ENCODE assay signal across 38 cellular contexts in the genomic region with DNA sequence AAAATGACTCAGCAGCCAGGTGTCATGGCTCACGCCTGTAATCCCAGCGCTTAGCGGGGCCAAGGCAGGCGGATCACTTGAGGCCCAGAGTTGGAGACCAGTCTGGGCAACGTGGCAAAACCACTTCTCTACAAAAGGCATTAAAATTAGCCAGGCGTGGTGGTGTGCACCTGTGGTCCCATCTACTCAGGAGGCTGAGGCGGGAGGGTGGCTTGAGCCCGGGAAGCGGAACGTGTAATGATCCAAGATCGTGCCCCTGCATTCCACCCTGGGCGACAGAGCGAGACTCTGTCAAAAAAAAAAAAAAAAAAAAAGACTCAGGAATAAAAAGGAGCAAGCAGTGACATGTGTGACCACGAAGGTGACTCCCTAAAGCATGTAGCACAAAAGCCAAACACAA. TPM values are rescaled to one million over a fixed set of nuclear protein-coding genes. Genes with fewer than 3 reads are reported as not detected.
"Had no signal": no experiment of that assay in that cellular context is flagged by ENCODE, and none has a peak within 500 bp of the region (broad histone marks: within the 10 kb centered on the region; RNA-seq: fewer than 3 reads in every experiment).

No MANE protein-coding gene starts in this region.

- H3K4me3 Mint-ChIP-seq: activated B cell treated with CpG ODN at 0.5 μM for 24 hours; activated CD4-positive, alpha-beta memory T cell treated with anti-CD3 and anti-CD28 coated beads for 36 hours; activated CD4-positive, alpha-beta T cell treated with anti-CD3 and anti-CD28 coated beads, Interleukin-2, amount 10 ng/mL, durations not matched to agents 24 days and 14 days; activated CD8-positive, alpha-beta T cell treated with anti-CD3 and anti-CD28 coated beads for 36 hours; activated naive CD4-positive, alpha-beta T cell treated with anti-CD3 and anti-CD28 coated beads, Interleukin-2, amount 10 ng/mL, durations not matched to agents 7 days and 5 days; activated naive CD4-positive, alpha-beta T cell treated with anti-CD3 and anti-CD28 coated beads, Interleukin-2, amount 50 U/mL, for 24 hours; activated naive CD8-positive, alpha-beta T cell; activated naive CD8-positive, alpha-beta T cell treated with anti-CD3 and anti-CD28 coated beads, Interleukin-2, amount 10 ng/mL, durations not matched to agents 7 days and 5 days; activated naive CD8-positive, alpha-beta T cell treated with anti-CD3 and anti-CD28 coated beads, Interleukin-2, amount 50 U/mL, for 24 hours; activated T-cell treated with anti-CD3 and anti-CD28 coated beads, Interleukin-2, amount 50 U/mL, for 4 hours; activated T-cell treated with anti-CD3 and anti-CD28 coated beads, Interleukin-2, amount 50 U/mL, for 72 hours; activated T-helper 1 cell treated with anti-CD3 and anti-CD28 coated beads, Interleukin-12 subunit alpha, Interleukin-12 subunit beta, Interleukin-2, Interleukin-4 antibody, amounts not matched to agents 30 ng/mL and 10 ng/mL and 1 ng/mL, durations not matched to agents 14 hours and 24 hours and 36 hours; activated T-helper 17 cell treated with anti-CD3 and anti-CD28 coated beads, Interleukin-2, amount 50 U/mL, for 72 hours; brain; central memory CD8-positive, alpha-beta T cell; T-helper 1 cell treated with Interleukin-12 subunit alpha and Interleukin-12 subunit beta and Interleukin-4 antibody, amounts not matched to agents 30 μg/mL and 1 μg/mL, for 36 hours; T-helper 2 cell treated with Interferon-gamma antibody and Interleukin-4, amounts not matched to agents 5 μg/mL and 100 μg/mL, for 36 hours had no signal

- H3K27ac Mint-ChIP-seq: activated B cell treated with CpG ODN at 0.5 μM for 24 hours; activated CD4-positive, alpha-beta memory T cell treated with anti-CD3 and anti-CD28 coated beads for 36 hours; activated CD4-positive, alpha-beta T cell treated with anti-CD3 and anti-CD28 coated beads, Interleukin-2, amount 10 ng/mL, durations not matched to agents 24 days and 14 days; activated CD8-positive, alpha-beta T cell treated with anti-CD3 and anti-CD28 coated beads for 36 hours; activated naive CD4-positive, alpha-beta T cell treated with anti-CD3 and anti-CD28 coated beads, Interleukin-2, amount 10 ng/mL, durations not matched to agents 7 days and 5 days; activated naive CD4-positive, alpha-beta T cell treated with anti-CD3 and anti-CD28 coated beads, Interleukin-2, amount 50 U/mL, for 24 hours; activated naive CD8-positive, alpha-beta T cell; activated naive CD8-positive, alpha-beta T cell treated with anti-CD3 and anti-CD28 coated beads, Interleukin-2, amount 10 ng/mL, durations not matched to agents 7 days and 5 days; activated naive CD8-positive, alpha-beta T cell treated with anti-CD3 and anti-CD28 coated beads, Interleukin-2, amount 50 U/mL, for 24 hours; activated T-cell treated with anti-CD3 and anti-CD28 coated beads, Interleukin-2, amount 50 U/mL, for 72 hours; activated T-helper 1 cell treated with anti-CD3 and anti-CD28 coated beads, Interleukin-12 subunit alpha, Interleukin-12 subunit beta, Interleukin-2, Interleukin-4 antibody, amounts not matched to agents 30 ng/mL and 10 ng/mL and 1 ng/mL, durations not matched to agents 14 hours and 24 hours and 36 hours; activated T-helper 17 cell treated with anti-CD3 and anti-CD28 coated beads, Interleukin-2, amount 50 U/mL, for 72 hours; brain; T-helper 1 cell treated with Interleukin-12 subunit alpha and Interleukin-12 subunit beta and Interleukin-4 antibody, amounts not matched to agents 30 μg/mL and 1 μg/mL, for 36 hours; T-helper 2 cell treated with Interferon-gamma antibody and Interleukin-4, amounts not matched to agents 5 μg/mL and 100 μg/mL, for 36 hours had no signal

- H3K27ac ChIP-seq: ascending aorta, cardiac muscle cell, VCaP had no signal

- H3K4me1 Mint-ChIP-seq: activated B cell treated with CpG ODN at 0.5 μM for 24 hours; activated CD4-positive, alpha-beta T cell treated with anti-CD3 and anti-CD28 coated beads, Interleukin-2, amount 10 ng/mL, durations not matched to agents 24 days and 14 days; activated naive CD4-positive, alpha-beta T cell treated with anti-CD3 and anti-CD28 coated beads, Interleukin-2, amount 10 ng/mL, durations not matched to agents 7 days and 5 days; activated naive CD4-positive, alpha-beta T cell treated with anti-CD3 and anti-CD28 coated beads, Interleukin-2, amount 50 U/mL, for 24 hours; activated naive CD8-positive, alpha-beta T cell treated with anti-CD3 and anti-CD28 coated beads, Interleukin-2, amount 10 ng/mL, durations not matched to agents 7 days and 5 days; activated T-helper 17 cell treated with anti-CD3 and anti-CD28 coated beads, Interleukin-2, amount 50 U/mL, for 72 hours; central memory CD8-positive, alpha-beta T cell had no signal

- H3K4me3 ChIP-seq: ascending aorta, cardiac muscle cell had no signal

- ATAC-seq: activated CD8-positive, alpha-beta T cell treated with anti-CD3 and anti-CD28 coated beads for 36 hours; activated naive CD8-positive, alpha-beta T cell treated with anti-CD3 and anti-CD28 coated beads, Interleukin-2, amount 50 U/mL, for 24 hours; activated T-cell treated with anti-CD3 and anti-CD28 coated beads, Interleukin-2, amount 50 U/mL, for 4 hours; activated T-cell treated with anti-CD3 and anti-CD28 coated beads, Interleukin-2, amount 50 U/mL, for 72 hours; activated T-helper 17 cell treated with anti-CD3 and anti-CD28 coated beads, Interleukin-2, amount 50 U/mL, for 72 hours had no signal

- H3K27me3 Mint-ChIP-seq: activated B cell treated with CpG ODN at 0.5 μM for 24 hours; activated CD4-positive, alpha-beta memory T cell treated with anti-CD3 and anti-CD28 coated beads for 36 hours; activated CD4-positive, alpha-beta T cell treated with anti-CD3 and anti-CD28 coated beads, Interleukin-2, amount 10 ng/mL, durations not matched to agents 24 days and 14 days; activated naive CD4-positive, alpha-beta T cell treated with anti-CD3 and anti-CD28 coated beads, Interleukin-2, amount 10 ng/mL, durations not matched to agents 7 days and 5 days; activated naive CD4-positive, alpha-beta T cell treated with anti-CD3 and anti-CD28 coated beads, Interleukin-2, amount 50 U/mL, for 24 hours; activated naive CD8-positive, alpha-beta T cell treated with anti-CD3 and anti-CD28 coated beads, Interleukin-2, amount 50 U/mL, for 24 hours; central memory CD8-positive, alpha-beta T cell had no signal

- H3K36me3 ChIP-seq: ascending aorta, cardiac muscle cell had no signal

- H3K4me1 ChIP-seq: ascending aorta had no signal

- H3K36me3 Mint-ChIP-seq: activated CD4-positive, alpha-beta memory T cell treated with anti-CD3 and anti-CD28 coated beads for 36 hours; activated naive CD4-positive, alpha-beta T cell treated with anti-CD3 and anti-CD28 coated beads, Interleukin-2, amount 10 ng/mL, durations not matched to agents 7 days and 5 days; activated naive CD4-positive, alpha-beta T cell treated with anti-CD3 and anti-CD28 coated beads, Interleukin-2, amount 50 U/mL, for 24 hours; activated naive CD8-positive, alpha-beta T cell; activated naive CD8-positive, alpha-beta T cell treated with anti-CD3 and anti-CD28 coated beads, Interleukin-2, amount 10 ng/mL, durations not matched to agents 7 days and 5 days; brain had no signal

- H3K9me3 ChIP-seq: ascending aorta had no signal

- H3K9me3 Mint-ChIP-seq: activated B cell treated with CpG ODN at 0.5 μM for 24 hours; activated CD4-positive, alpha-beta memory T cell treated with anti-CD3 and anti-CD28 coated beads for 36 hours; activated CD4-positive, alpha-beta T cell treated with anti-CD3 and anti-CD28 coated beads, Interleukin-2, amount 10 ng/mL, durations not matched to agents 24 days and 14 days; activated CD8-positive, alpha-beta T cell treated with anti-CD3 and anti-CD28 coated beads for 36 hours; activated naive CD4-positive, alpha-beta T cell treated with anti-CD3 and anti-CD28 coated beads, Interleukin-2, amount 10 ng/mL, durations not matched to agents 7 days and 5 days; activated naive CD4-positive, alpha-beta T cell treated with anti-CD3 and anti-CD28 coated beads, Interleukin-2, amount 50 U/mL, for 24 hours; activated naive CD8-positive, alpha-beta T cell treated with anti-CD3 and anti-CD28 coated beads, Interleukin-2, amount 10 ng/mL, durations not matched to agents 7 days and 5 days; activated naive CD8-positive, alpha-beta T cell treated with anti-CD3 and anti-CD28 coated beads, Interleukin-2, amount 50 U/mL, for 24 hours; activated T-cell treated with anti-CD3 and anti-CD28 coated beads, Interleukin-2, amount 50 U/mL, for 4 hours; activated T-cell treated with anti-CD3 and anti-CD28 coated beads, Interleukin-2, amount 50 U/mL, for 72 hours; activated T-helper 1 cell treated with anti-CD3 and anti-CD28 coated beads, Interleukin-12 subunit alpha, Interleukin-12 subunit beta, Interleukin-2, Interleukin-4 antibody, amounts not matched to agents 30 ng/mL and 10 ng/mL and 1 ng/mL, durations not matched to agents 14 hours and 24 hours and 36 hours; activated T-helper 17 cell treated with anti-CD3 and anti-CD28 coated beads, Interleukin-2, amount 50 U/mL, for 72 hours; central memory CD8-positive, alpha-beta T cell; T-helper 1 cell treated with Interleukin-12 subunit alpha and Interleukin-12 subunit beta and Interleukin-4 antibody, amounts not matched to agents 30 μg/mL and 1 μg/mL, for 36 hours; T-helper 2 cell treated with Interferon-gamma antibody and Interleukin-4, amounts not matched to agents 5 μg/mL and 100 μg/mL, for 36 hours had no signal

- H3K27me3 ChIP-seq: ascending aorta, cardiac muscle cell had no signal

- DNase-seq: activated B cell treated with CpG ODN at 0.5 μM for 24 hours; activated CD4-positive, alpha-beta memory T cell treated with anti-CD3 and anti-CD28 coated beads for 36 hours; activated CD4-positive, alpha-beta T cell treated with anti-CD3 and anti-CD28 coated beads for 4 hours; activated CD4-positive, alpha-beta T cell treated with anti-CD3 and anti-CD28 coated beads, Interleukin-2, amount 10 ng/mL, durations not matched to agents 24 days and 14 days; activated CD4-positive, alpha-beta T cell treated with anti-CD3 and anti-CD28 coated beads, Interleukin-2, amount 50 U/mL, for 1 hour; activated CD4-positive, alpha-beta T cell treated with anti-CD3 and anti-CD28 coated beads, Interleukin-2, amount 50 U/mL, for 4 hours; activated CD4-positive, CD25-positive, alpha-beta regulatory T cell treated with anti-CD3 and anti-CD28 coated beads, Interleukin-2, amount 50 U/mL, for 72 hours; activated CD8-positive, alpha-beta memory T cell treated with anti-CD3 and anti-CD28 coated beads, Interleukin-2, amount 50 U/mL, for 4 hours; activated CD8-positive, alpha-beta T cell treated with anti-CD3 and anti-CD28 coated beads for 36 hours; activated gamma-delta T cell treated with Interleukin-2 at 50 U/mL for 16 hours; activated naive CD4-positive, alpha-beta T cell; activated naive CD4-positive, alpha-beta T cell treated with anti-CD3 and anti-CD28 coated beads, Interleukin-2, amount 10 ng/mL, durations not matched to agents 7 days and 5 days; activated naive CD8-positive, alpha-beta T cell treated with anti-CD3 and anti-CD28 coated beads, Interleukin-2, amount 10 ng/mL, durations not matched to agents 7 days and 5 days; activated naive CD8-positive, alpha-beta T cell treated with anti-CD3 and anti-CD28 coated beads, Interleukin-2, amount 50 U/mL, for 24 hours; activated T-cell treated with anti-CD3 and anti-CD28 coated beads for 4 hours; activated T-cell treated with anti-CD3 and anti-CD28 coated beads, Interleukin-2, amount 50 U/mL, for 1 hour; activated T-cell treated with anti-CD3 and anti-CD28 coated beads, Interleukin-2, amount 50 U/mL, for 4 hours; activated T-cell treated with anti-CD3 and anti-CD28 coated beads, Interleukin-2, amount 50 U/mL, for 72 hours; amygdala; anterior cingulate cortex; caudate nucleus; cerebellar nuclear complex; SW 1271; T-helper 1 cell; T-helper 2 cell; T-helper 9 cell had no signal

RNA-seq across cellular contexts. Expression of gene SALL3, which starts 50.1 kb away (rescaled TPM):
- total RNA-seq: activated B cell treated with CpG ODN at 0.5 μM for 24 hours; activated CD4-positive, alpha-beta memory T cell treated with anti-CD3 and anti-CD28 coated beads for 36 hours; activated CD4-positive, alpha-beta T cell treated with anti-CD3 and anti-CD28 coated beads, Interleukin-2, amount 10 ng/mL, durations not matched to agents 24 days and 14 days; activated CD8-positive, alpha-beta T cell treated with anti-CD3 and anti-CD28 coated beads for 36 hours; activated naive CD8-positive, alpha-beta T cell treated with anti-CD3 and anti-CD28 coated beads, Interleukin-2, amount 10 ng/mL, durations not matched to agents 7 days and 5 days; activated T-cell treated with anti-CD3 and anti-CD28 coated beads, Interleukin-2, amount 50 U/mL, for 4 hours; activated T-cell treated with anti-CD3 and anti-CD28 coated beads, Interleukin-2, amount 50 U/mL, for 72 hours; activated T-helper 1 cell treated with anti-CD3 and anti-CD28 coated beads, Interleukin-12 subunit alpha, Interleukin-12 subunit beta, Interleukin-2, Interleukin-4 antibody, amounts not matched to agents 30 ng/mL and 10 ng/mL and 1 ng/mL, durations not matched to agents 14 hours and 24 hours and 36 hours; activated T-helper 17 cell treated with anti-CD3 and anti-CD28 coated beads, Interleukin-2, amount 50 U/mL, for 72 hours; ascending aorta; bronchial epithelial cell had no signal
